9 cellular contexts compared by ENCODE assay signal in the genomic region with DNA sequence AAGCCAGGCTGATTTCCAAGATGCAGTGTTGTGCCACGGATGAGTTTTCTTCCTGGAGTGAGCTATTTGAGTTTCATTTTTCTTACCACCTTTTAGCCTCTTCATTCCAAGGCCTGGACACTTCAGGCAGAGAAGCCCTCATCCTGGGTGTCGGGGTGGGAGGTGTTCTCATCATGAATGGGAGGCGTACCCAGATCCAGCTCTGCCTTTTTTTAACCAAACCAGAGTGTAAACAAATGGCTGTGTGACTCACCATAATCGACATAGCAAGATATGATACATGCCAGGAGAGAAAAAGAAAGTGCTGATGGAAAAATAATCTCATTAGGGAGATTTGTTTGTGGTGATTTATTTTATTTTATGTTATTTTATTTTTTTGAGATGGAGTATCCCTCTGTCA.
DNase-seq lines count a peak whose midpoint lies in the region; ATAC-seq and TF ChIP-seq lines count a peak whose summit lies in the region.
"Had no signal": no experiment of that assay in that cellular context is flagged by ENCODE, and none has a peak within 500 bp of the region (broad histone marks: within the 10 kb centered on the region; RNA-seq: fewer than 3 reads in every experiment).

No MANE protein-coding gene starts in this region.

- no peaks in the 10 kb centered on the region for H4K20me1 ChIP-seq in fibroblast of lung (ENCODE audit: control insufficient read depth, extremely low read depth, insufficient read depth, low read length)

- no peak for TF ChIP-seq CTCF in Caco-2 (IDR thresholded peaks at IDR 0.05; ENCODE audit: insufficient read depth in 1 of 2, low read depth in 1 of 2, low read length in 1 of 2, severe bottlenecking in 1 of 2, unreplicated experiment in 1 of 2)
- TF ChIP-seq CTCF in fibroblast of lung (conservative IDR thresholded peaks at IDR 0.05 in 1 of 2, IDR thresholded peaks at IDR 0.05 in 1 of 2; ENCODE audit: low read depth in 1 of 2, low read length in 2 of 2) = no peak

- no peak overlapping the region for H2AFZ ChIP-seq in fibroblast of lung (ENCODE audit: low read length)

- no peak for ATAC-seq in HG03565 (IDR thresholded peaks at IDR 0.05; ENCODE audit: unreplicated experiment)
- no peak for ATAC-seq in GM21528 (IDR thresholded peaks at IDR 0.05; ENCODE audit: low FRiP score, unreplicated experiment)

- H3K4me2 ChIP-seq in fibroblast of lung (ENCODE audit: extremely low read depth, insufficient read depth, low read length) = peak overlapping the region; percentile 53
- H3K4me2 ChIP-seq: KMS-11 had no signal

- H3K9ac ChIP-seq in fibroblast of lung (ENCODE audit: insufficient read depth, low read length) = no peak overlapping the region
- no peak overlapping the region for H3K9ac ChIP-seq in rectal smooth muscle tissue (ENCODE audit: low read length)
- H3K9ac ChIP-seq: KMS-11 had no signal

- intact Hi-C loops in Caco-2 (cut with micrococcal nuclease; ENCODE audit: unreplicated experiment) = no loop called here

- H3K27me3 Mint-ChIP-seq in Caco-2 (ENCODE audit: insufficient read depth, unreplicated experiment) = no peaks in the 10 kb centered on the region

- no peaks in the 10 kb centered on the region for H3K9me3 ChIP-seq in Caco-2
- H3K9me3 ChIP-seq in fibroblast of lung (ENCODE audit: control insufficient read depth, insufficient read depth, low read depth, low read length) = no peaks in the 10 kb centered on the region

- H3K36me3 ChIP-seq in Caco-2 (ENCODE audit: control insufficient read depth, insufficient read depth, low read length) (no peaks in the 10 kb centered on the region), fibroblast of lung (ENCODE audit: control insufficient read depth, insufficient read depth, low read length) (no peaks in the 10 kb centered on the region), rectal smooth muscle tissue (ENCODE audit: control insufficient read depth, insufficient read depth, low read length) (no peaks in the 10 kb centered on the region)

- H3K4me3 ChIP-seq in Caco-2 (ENCODE audit: low read depth, low read length) = no peak overlapping the region
- peak overlapping the region in 2 of 4 experiments; percentile 4 to 39 for H3K4me3 ChIP-seq in fibroblast of lung (replicated peaks in 1 of 4; ENCODE audit: control extremely low read depth in 1 of 4, insufficient read depth in 1 of 4, low read depth in 3 of 4, low read length in 4 of 4)
- peak overlapping the region; percentile 11 for H3K4me3 ChIP-seq in rectal smooth muscle tissue (ENCODE audit: low read length)

- H3K4me1 ChIP-seq in Caco-2 (peaks cover 55% of the 10 kb centered on the region), fibroblast of lung (ENCODE audit: control insufficient read depth, extremely low read depth, insufficient read depth, low read length) (peaks cover 38% of the 10 kb centered on the region), rectal smooth muscle tissue (ENCODE audit: control insufficient read depth, insufficient read depth, low read length) (peaks cover 13% of the 10 kb centered on the region)

- no peaks in the 10 kb centered on the region for H3K79me2 ChIP-seq in fibroblast of lung (ENCODE audit: control insufficient read depth, insufficient read depth, low read length)

- POLR2A ChIA-PET in Caco-2 (lab: Charles Lee) = interaction anchor here (1.4 kb wide), 1 partner anchor 110 kb away, joined by 5 read pairs; no protein-coding TSS in a partner anchor

- no TSS peak for BruUV-seq in Caco-2 (replicated peaks; lab: Mats Ljungman, UMichigan)

- H3K27ac Mint-ChIP-seq in Caco-2 (ENCODE audit: unreplicated experiment) = peak overlapping the region; percentile 74

- CTCF ChIA-PET in Caco-2 (lab: Charles Lee) = interaction anchor here (0.9 kb wide), 1 partner anchor 111 kb away, joined by 4 read pairs; no protein-coding TSS in a partner anchor

- peak overlapping the region; percentile 16 for H3K4me3 Mint-ChIP-seq in Caco-2 (ENCODE audit: unreplicated experiment)

- H3K4me1 Mint-ChIP-seq in Caco-2 (ENCODE audit: low read depth, unreplicated experiment) = peaks cover 45% of the 10 kb centered on the region

- DNase-seq in Caco-2 (peak; percentile 50 to 63), LoVo (ENCODE audit: low spot score) (peak; percentile 84), fibroblast of lung (ENCODE audit: low read depth in 2 of 2) (peak; percentile 89 to 94), NCI-H1930 (lab: John Stamatoyannopoulos, UW) (no peak)
- peak; percentile 43 for DNase-seq in activated CD4-positive, alpha-beta T cell treated with anti-CD3 and anti-CD28 coated beads, Interleukin-2, amount 50 U/mL, for 1 hour

- no peaks in the 10 kb centered on the region for H3K36me3 Mint-ChIP-seq in Caco-2 (ENCODE audit: insufficient read depth, unreplicated experiment)

- no peaks in the 10 kb centered on the region for H3K9me3 Mint-ChIP-seq in Caco-2 (ENCODE audit: unreplicated experiment)

- peak overlapping the region; percentile 69 for H3K27ac ChIP-seq in fibroblast of lung (ENCODE audit: insufficient read depth, low read length)
- peak overlapping the region; percentile 67 for H3K27ac ChIP-seq in rectal smooth muscle tissue (ENCODE audit: low read depth, low read length)
- H3K27ac ChIP-seq: KMS-11 had no signal

- H3K27me3 ChIP-seq in Caco-2 (replicated peaks; ENCODE audit: control insufficient read depth, insufficient read depth, low read length) = no peaks in the 10 kb centered on the region
- H3K27me3 ChIP-seq in fibroblast of lung (ENCODE audit: control insufficient read depth, insufficient read depth, low read length) = no peaks in the 10 kb centered on the region
- no peaks in the 10 kb centered on the region for H3K27me3 ChIP-seq in rectal smooth muscle tissue (ENCODE audit: control insufficient read depth, insufficient read depth, low read length)

Comparison
In these comparisons a context has a peak if more than half of its experiments do, and no peak if none do; other contexts are left out.
1. DNase-seq: peak in Caco-2 (2 of 2), LoVo (single experiment), activated CD4-positive, alpha-beta T cell treated with anti-CD3 and anti-CD28 coated beads, Interleukin-2, amount 50 U/mL, for 1 hour (single experiment) and fibroblast of lung (2 of 2); none in NCI-H1930 (0 of 2).